Comparison of ENCODE assay signal across 1 cellular context in genomic region chr14:103522028-103522581, GRCh38.
TF ChIP-seq lines count a peak whose summit lies in the region.

No MANE protein-coding gene starts in this region.

TF ChIP-seq in K562, 482 proteins besides CTCF, POLR2A, EP300 and RAD21 (continues in another document):
- no peak for TF ChIP-seq ZFP36 (IDR thresholded peaks at IDR 0.05; ENCODE audit: low read depth, low read length, partially characterized antibody)
- no peak for TF ChIP-seq U2AF1 (optimal IDR thresholded peaks at IDR 0.05; ENCODE audit: low read depth, low read length)
- TF ChIP-seq CHCHD3 (CRISPR knock-in tag; IDR thresholded peaks at IDR 0.05): no peak
- no peak for TF ChIP-seq NR2F6 (CRISPR knock-in tag; IDR thresholded peaks at IDR 0.05)
- no peak for TF ChIP-seq TCF7 (IDR thresholded peaks at IDR 0.05; ENCODE audit: borderline replicate concordance)
- TF ChIP-seq NR2C2 (CRISPR knock-in tag; IDR thresholded peaks at IDR 0.05): no peak
- no peak for TF ChIP-seq NR2C2 (tag; IDR thresholded peaks at IDR 0.05)
- TF ChIP-seq CBX1 (IDR thresholded peaks at IDR 0.05; ENCODE audit: low read depth): no peak
- TF ChIP-seq RBM34 (IDR thresholded peaks at IDR 0.05; ENCODE audit: borderline replicate concordance, insufficient read depth, low read length): no peak
- peak; percentile 60 to 72 for TF ChIP-seq NRF1 (conservative IDR thresholded peaks at IDR 0.05 in 1 of 2, IDR thresholded peaks at IDR 0.05 in 1 of 2)
- TF ChIP-seq ZNF354B (CRISPR knock-in tag; IDR thresholded peaks at IDR 0.05): no peak
- TF ChIP-seq POLR2H (tag; IDR thresholded peaks at IDR 0.05; ENCODE audit: low read depth): no peak
- no peak for TF ChIP-seq MAFG (tag; conservative IDR thresholded peaks at IDR 0.05)
- TF ChIP-seq GMEB1 (CRISPR knock-in tag; IDR thresholded peaks at IDR 0.05): no peak
- TF ChIP-seq RBM39 (optimal IDR thresholded peaks at IDR 0.05; ENCODE audit: low read depth, low read length): no peak
- TF ChIP-seq PTTG1 (tag; IDR thresholded peaks at IDR 0.05; ENCODE audit: low read depth): no peak
- TF ChIP-seq, protein P1, sequence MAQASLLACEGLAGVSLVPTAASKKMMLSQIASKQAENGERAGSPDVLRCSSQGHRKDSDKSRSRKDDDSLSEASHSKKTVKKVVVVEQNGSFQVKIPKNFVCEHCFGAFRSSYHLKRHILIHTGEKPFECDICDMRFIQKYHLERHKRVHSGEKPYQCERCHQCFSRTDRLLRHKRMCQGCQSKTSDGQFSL (CRISPR knock-in tag; IDR thresholded peaks at IDR 0.05): no peak
- TF ChIP-seq, protein P1 (tag; IDR thresholded peaks at IDR 0.05): no peak
- peak; percentile 21 for TF ChIP-seq KDM5B (IDR thresholded peaks at IDR 0.05; ENCODE audit: insufficient replicate concordance, low read depth, low read length)
- no peak for TF ChIP-seq SRSF1 (IDR thresholded peaks at IDR 0.05; ENCODE audit: low read depth, low read length)
- no peak for TF ChIP-seq SP2 (IDR thresholded peaks at IDR 0.05; ENCODE audit: extremely low read depth, low read depth, low read length, poor library complexity, severe bottlenecking)
- TF ChIP-seq THRA (IDR thresholded peaks at IDR 0.05): no peak
- TF ChIP-seq ZNF165 (CRISPR knock-in tag; IDR thresholded peaks at IDR 0.05; ENCODE audit: borderline replicate concordance): no peak
- no peak for TF ChIP-seq MYBL2 (IDR thresholded peaks at IDR 0.05; ENCODE audit: low read depth)
- no peak for TF ChIP-seq MYBL2 (CRISPR knock-in tag; IDR thresholded peaks at IDR 0.05; ENCODE audit: borderline replicate concordance)
- no peak for TF ChIP-seq NFYB (IDR thresholded peaks at IDR 0.05; ENCODE audit: extremely low read depth, insufficient read length)
- TF ChIP-seq FIP1L1 (IDR thresholded peaks at IDR 0.05; ENCODE audit: low read depth, low read length, poor library complexity, severe bottlenecking): peak; percentile 22
- TF ChIP-seq, protein P2, sequence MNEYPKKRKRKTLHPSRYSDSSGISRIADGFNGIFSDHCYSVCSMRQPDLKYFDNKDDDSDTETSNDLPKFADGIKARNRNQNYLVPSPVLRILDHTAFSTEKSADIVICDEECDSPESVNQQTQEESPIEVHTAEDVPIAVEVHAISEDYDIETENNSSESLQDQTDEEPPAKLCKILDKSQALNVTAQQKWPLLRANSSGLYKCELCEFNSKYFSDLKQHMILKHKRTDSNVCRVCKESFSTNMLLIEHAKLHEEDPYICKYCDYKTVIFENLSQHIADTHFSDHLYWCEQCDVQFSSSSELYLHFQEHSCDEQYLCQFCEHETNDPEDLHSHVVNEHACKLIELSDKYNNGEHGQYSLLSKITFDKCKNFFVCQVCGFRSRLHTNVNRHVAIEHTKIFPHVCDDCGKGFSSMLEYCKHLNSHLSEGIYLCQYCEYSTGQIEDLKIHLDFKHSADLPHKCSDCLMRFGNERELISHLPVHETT (CRISPR knock-in tag; conservative IDR thresholded peaks at IDR 0.05 in 1 of 2, IDR thresholded peaks at IDR 0.05 in 1 of 2): no peak
- no peak for TF ChIP-seq ZNF699 (CRISPR knock-in tag; IDR thresholded peaks at IDR 0.05; ENCODE audit: insufficient replicate concordance)
- no peak for TF ChIP-seq ZNF780A (CRISPR knock-in tag; IDR thresholded peaks at IDR 0.05)
- TF ChIP-seq ZNF444 (CRISPR knock-in tag; IDR thresholded peaks at IDR 0.05): no peak
- 0 out of 2 replicates have a peak, but pooled peaks have one; percentile 26 for TF ChIP-seq ATF1 (CRISPR knock-in tag; IDR thresholded peaks at IDR 0.05)
- TF ChIP-seq ATF1 (tag; IDR thresholded peaks at IDR 0.05): peak; percentile 66
- TF ChIP-seq ZNF263 (CRISPR knock-in tag; IDR thresholded peaks at IDR 0.05; ENCODE audit: borderline replicate concordance): no peak
- peak; percentile 75 for TF ChIP-seq RBFOX2 (IDR thresholded peaks at IDR 0.05; ENCODE audit: low read depth, low read length)
- TF ChIP-seq SETDB1 (IDR thresholded peaks at IDR 0.05; ENCODE audit: low read length): no peak
- TF ChIP-seq POLR2G (IDR thresholded peaks at IDR 0.05; ENCODE audit: low read depth, low read length): no peak
- no peak for TF ChIP-seq MTF1 (CRISPR knock-in tag; IDR thresholded peaks at IDR 0.05; ENCODE audit: borderline replicate concordance)
- TF ChIP-seq MYC (IDR thresholded peaks at IDR 0.05; ENCODE audit: low read depth, low read length): peak; percentile 54; the same call in 1 of the 2 replicates
- TF ChIP-seq MYC (CRISPR knock-in tag; IDR thresholded peaks at IDR 0.05; ENCODE audit: borderline replicate concordance, low read depth): no peak
- no peak for TF ChIP-seq GATA2 (CRISPR knock-in tag; IDR thresholded peaks at IDR 0.05)
- no peak for TF ChIP-seq ARID4B (CRISPR knock-in tag; IDR thresholded peaks at IDR 0.05)
- TF ChIP-seq, protein P3, sequence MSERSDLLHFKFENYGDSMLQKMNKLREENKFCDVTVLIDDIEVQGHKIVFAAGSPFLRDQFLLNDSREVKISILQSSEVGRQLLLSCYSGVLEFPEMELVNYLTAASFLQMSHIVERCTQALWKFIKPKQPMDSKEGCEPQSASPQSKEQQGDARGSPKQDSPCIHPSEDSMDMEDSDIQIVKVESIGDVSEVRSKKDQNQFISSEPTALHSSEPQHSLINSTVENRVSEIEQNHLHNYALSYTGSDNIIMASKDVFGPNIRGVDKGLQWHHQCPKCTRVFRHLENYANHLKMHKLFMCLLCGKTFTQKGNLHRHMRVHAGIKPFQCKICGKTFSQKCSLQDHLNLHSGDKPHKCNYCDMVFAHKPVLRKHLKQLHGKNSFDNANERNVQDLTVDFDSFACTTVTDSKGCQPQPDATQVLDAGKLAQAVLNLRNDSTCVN (CRISPR knock-in tag; IDR thresholded peaks at IDR 0.05): no peak
- no peak for TF ChIP-seq FOXA3 (CRISPR knock-in tag; conservative IDR thresholded peaks at IDR 0.05 in 1 of 2, IDR thresholded peaks at IDR 0.05 in 1 of 2)
- TF ChIP-seq KLF13 (tag; IDR thresholded peaks at IDR 0.05; ENCODE audit: borderline replicate concordance, low read depth): no peak
- TF ChIP-seq FOXJ2 (tag; IDR thresholded peaks at IDR 0.05): no peak
- TF ChIP-seq ZC3H4 (CRISPR knock-in tag; IDR thresholded peaks at IDR 0.05; ENCODE audit: borderline replicate concordance): peak; percentile 72; the same call in 1 of the 2 replicates
- TF ChIP-seq, protein P4, sequence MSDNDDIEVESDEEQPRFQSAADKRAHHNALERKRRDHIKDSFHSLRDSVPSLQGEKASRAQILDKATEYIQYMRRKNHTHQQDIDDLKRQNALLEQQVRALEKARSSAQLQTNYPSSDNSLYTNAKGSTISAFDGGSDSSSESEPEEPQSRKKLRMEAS (CRISPR knock-in tag; IDR thresholded peaks at IDR 0.05): peak; percentile 51; the same call in 1 of the 2 replicates
- no peak for TF ChIP-seq ZNF609 (CRISPR knock-in tag; IDR thresholded peaks at IDR 0.05; ENCODE audit: borderline replicate concordance)
- TF ChIP-seq PKNOX1 (IDR thresholded peaks at IDR 0.05): no peak
- no peak for TF ChIP-seq SNIP1 (IDR thresholded peaks at IDR 0.05; ENCODE audit: low read depth)
- TF ChIP-seq PHF21A (IDR thresholded peaks at IDR 0.05; ENCODE audit: borderline replicate concordance, low read depth): no peak
- no peak for TF ChIP-seq MAFK (IDR thresholded peaks at IDR 0.05; ENCODE audit: low read length)
- no peak for TF ChIP-seq PHB2 (IDR thresholded peaks at IDR 0.05; ENCODE audit: low read depth)
- no peak for TF ChIP-seq COPS2 (conservative IDR thresholded peaks at IDR 0.05)
